ENCODE assay signal across 12 cellular contexts in the genomic region with DNA sequence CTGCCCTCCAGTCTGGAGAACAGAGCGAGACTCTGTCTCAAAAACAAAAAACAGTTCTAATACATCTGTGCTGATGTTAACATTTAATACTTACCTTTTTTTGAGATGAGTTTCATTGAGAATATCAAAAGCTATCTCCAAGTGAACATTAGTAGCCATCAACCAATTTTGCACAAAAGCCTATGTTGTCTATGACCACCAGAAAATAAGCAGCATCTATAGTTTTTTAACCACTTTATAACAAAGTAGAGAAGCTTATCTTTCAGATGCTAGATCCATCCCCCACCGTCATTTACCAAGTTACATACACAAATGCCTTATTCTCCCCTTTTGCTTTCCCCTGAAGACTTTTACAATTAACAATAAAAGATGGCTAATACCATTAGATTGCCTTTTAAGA. TPM values are rescaled to one million over a fixed set of nuclear protein-coding genes. Genes with fewer than 3 reads are reported as not detected.
A peak's percentile ranks its signal among the peaks of the same experiment; 100 is the strongest.
DNase-seq lines count a peak whose midpoint lies in the region; ATAC-seq and TF ChIP-seq lines count a peak whose summit lies in the region.
"Had no signal": no experiment of that assay in that cellular context is flagged by ENCODE, and none has a peak within 500 bp of the region (broad histone marks: within the 10 kb centered on the region; RNA-seq: fewer than 3 reads in every experiment).

No MANE protein-coding gene starts in this region.

- DNase-seq in stimulated activated naive CD8-positive, alpha-beta T cell treated with anti-CD3 and anti-CD28 coated beads, Interleukin-15, Interleukin-2, amounts not matched to agents 100 U/mL and 50 U/mL, for 24 hours = no peak
- no peak for DNase-seq in T-helper 17 cell
- no peak for DNase-seq in tibial artery
- DNase-seq in NK-92 (lab: John Stamatoyannopoulos, UW; ENCODE audit: unreplicated experiment) = no peak
- no peak for DNase-seq in islet precursor cell
- DNase-seq: mesendoderm, MG63 had no signal

- H3K4me3 ChIP-seq in iPS-18a (ENCODE audit: low read length) = peak overlapping the region; percentile 8
- no peak overlapping the region for H3K4me3 ChIP-seq in tibial artery
- H3K4me3 ChIP-seq: esophagus muscularis mucosa had no signal

- no peaks in the 10 kb centered on the region for H3K27me3 Mint-ChIP-seq in stimulated activated naive CD8-positive, alpha-beta T cell treated with anti-CD3 and anti-CD28 coated beads, Interleukin-15, Interleukin-2, amounts not matched to agents 100 ng/mL and 50 ng/mL, for 24 hours
- no peaks in the 10 kb centered on the region for H3K27me3 Mint-ChIP-seq in T-helper 17 cell

- H3K9me3 ChIP-seq in T-helper 17 cell (ENCODE audit: control insufficient read depth, low read length, poor library complexity, severe bottlenecking) = no peaks in the 10 kb centered on the region
- no peaks in the 10 kb centered on the region for H3K9me3 ChIP-seq in iPS-18a (ENCODE audit: control insufficient read depth, low read depth, low read length)
- no peaks in the 10 kb centered on the region for H3K9me3 ChIP-seq in tibial artery
- H3K9me3 ChIP-seq: MG63 had no signal

- H3K36me3 Mint-ChIP-seq in stimulated activated naive CD8-positive, alpha-beta T cell treated with anti-CD3 and anti-CD28 coated beads, Interleukin-15, Interleukin-2, amounts not matched to agents 100 ng/mL and 50 ng/mL, for 24 hours (ENCODE audit: low read depth) = peaks cover 96% of the 10 kb centered on the region
- peaks cover 11% of the 10 kb centered on the region for H3K36me3 Mint-ChIP-seq in T-helper 17 cell (ENCODE audit: low read depth)

- H3K9ac ChIP-seq in iPS-18a (ENCODE audit: low read length) = no peak overlapping the region
- H3K9ac ChIP-seq: parathyroid adenoma had no signal

- no peak overlapping the region for H3K27ac ChIP-seq in iPS-18a (ENCODE audit: low read length)
- no peak overlapping the region for H3K27ac ChIP-seq in tibial artery
- H3K27ac ChIP-seq: parathyroid adenoma had no signal

- peak overlapping the region; percentile 84 for H3K4me3 Mint-ChIP-seq in stimulated activated naive CD8-positive, alpha-beta T cell treated with anti-CD3 and anti-CD28 coated beads, Interleukin-15, Interleukin-2, amounts not matched to agents 100 ng/mL and 50 ng/mL, for 24 hours
- no peak overlapping the region for H3K4me3 Mint-ChIP-seq in T-helper 17 cell

- no peaks in the 10 kb centered on the region for H3K9me3 Mint-ChIP-seq in stimulated activated naive CD8-positive, alpha-beta T cell treated with anti-CD3 and anti-CD28 coated beads, Interleukin-15, Interleukin-2, amounts not matched to agents 100 ng/mL and 50 ng/mL, for 24 hours

- TF ChIP-seq CTCF in tibial artery (IDR thresholded peaks at IDR 0.05) = no peak

- H3K36me3 ChIP-seq in iPS-18a (ENCODE audit: control insufficient read depth, low read depth, low read length) (peaks cover 76% of the 10 kb centered on the region), tibial artery (peaks cover 38 to 60% (median 38%) of the 10 kb centered on the region in 3 donors)

- ATAC-seq in stimulated activated naive CD8-positive, alpha-beta T cell treated with anti-CD3 and anti-CD28 coated beads, Interleukin-15, Interleukin-2, amounts not matched to agents 100 U/mL and 50 U/mL, for 24 hours = no peak
- ATAC-seq in T-helper 17 cell (no peak), HG02623 (IDR thresholded peaks at IDR 0.05; ENCODE audit: unreplicated experiment) (no peak)

- H3K4me1 Mint-ChIP-seq in stimulated activated naive CD8-positive, alpha-beta T cell treated with anti-CD3 and anti-CD28 coated beads, Interleukin-15, Interleukin-2, amounts not matched to agents 100 ng/mL and 50 ng/mL, for 24 hours (ENCODE audit: low read depth) = peaks cover 89% of the 10 kb centered on the region
- peaks cover 40% of the 10 kb centered on the region for H3K4me1 Mint-ChIP-seq in T-helper 17 cell

- H3K27me3 ChIP-seq in iPS-18a (ENCODE audit: control insufficient read depth, insufficient read depth, low read length) = no peaks in the 10 kb centered on the region
- no peaks in the 10 kb centered on the region for H3K27me3 ChIP-seq in tibial artery
- H3K27me3 ChIP-seq: esophagus muscularis mucosa, MG63 had no signal

- H3K4me1 ChIP-seq in iPS-18a (ENCODE audit: control insufficient read depth, low read depth, low read length) (peaks cover 25% of the 10 kb centered on the region), tibial artery (peaks cover 0 to 52% (median 22%) of the 10 kb centered on the region in 4 donors)

- intact Hi-C loops in tibial artery (cut with DNase I; ENCODE audit: low total_unique reads) = loop anchor here (10.0 kb wide), 2 partner anchors 112 to 748 kb away; partner anchors contain the start of gene MSI2

- H3K27ac Mint-ChIP-seq in stimulated activated naive CD8-positive, alpha-beta T cell treated with anti-CD3 and anti-CD28 coated beads, Interleukin-15, Interleukin-2, amounts not matched to agents 100 ng/mL and 50 ng/mL, for 24 hours = peak overlapping the region; percentile 63
- H3K27ac Mint-ChIP-seq in T-helper 17 cell = peak overlapping the region; percentile 99

RNA-seq across cellular contexts. Expression of gene SRSF1, which starts 4.1 kb away (rescaled TPM):
- total RNA-seq in T-helper 17 cell = 100 to 1,000 TPM in 1 of 2 donors, 10 to 100 TPM in 1; 94.9 to 107 TPM

RNA-seq across cellular contexts. Expression of gene VEZF1, which starts 14.9 kb away (rescaled TPM):
- 10 to 100 TPM; 41.7 to 48.7 TPM for total RNA-seq in T-helper 17 cell

RNA-seq across cellular contexts. Expression of gene CUEDC1, which starts 47.8 kb away (rescaled TPM):
- under 1 TPM; 0.21 to 0.82 TPM for total RNA-seq in T-helper 17 cell
